19 cellular contexts compared by ENCODE assay signal in genomic region chr16:11340710-11341109, GRCh38. TPM values are rescaled to one million over a fixed set of nuclear protein-coding genes. Genes with fewer than 3 reads are reported as not detected.
DNase-seq lines count a peak whose midpoint lies in the region; ATAC-seq and TF ChIP-seq lines count a peak whose summit lies in the region.
"Had no signal": no experiment of that assay in that cellular context is flagged by ENCODE, and none has a peak within 500 bp of the region (broad histone marks: within the 10 kb centered on the region; RNA-seq: fewer than 3 reads in every experiment).

No MANE protein-coding gene starts in this region.

- no peaks in the 10 kb centered on the region for H3K9me2 ChIP-seq in GM23338 (ENCODE audit: insufficient read depth)

- H3K79me2 ChIP-seq in GM23338 (replicated peaks; ENCODE audit: insufficient read depth): peaks cover 10% of the 10 kb centered on the region

- H3K9me3 ChIP-seq in NT2/D1 (ENCODE audit: insufficient read depth, low read length): peaks cover 9% of the 10 kb centered on the region; the same call in 1 of the 2 replicates
- no peaks in the 10 kb centered on the region for H3K9me3 ChIP-seq in endodermal cell (ENCODE audit: control insufficient read depth, low read length)
- H3K9me3 ChIP-seq: HAP-1 had no signal

- H3K4me1 ChIP-seq in GM23338 (ENCODE audit: insufficient read depth) (peaks cover 17% of the 10 kb centered on the region), NT2/D1 (ENCODE audit: insufficient read depth, insufficient read length) (peaks cover 8% of the 10 kb centered on the region), endodermal cell (ENCODE audit: control insufficient read depth, insufficient read depth, low read length) (peaks cover 3% of the 10 kb centered on the region)
- H3K4me1 ChIP-seq: HAP-1 had no signal

- H3K9ac ChIP-seq in NT2/D1 (ENCODE audit: insufficient read length, low read depth) (peak overlapping the region; percentile 1), endodermal cell (ENCODE audit: extremely low read depth, low read length, poor library complexity, severe bottlenecking) (no peak overlapping the region)

- H3F3A ChIP-seq in GM23338 (replicated peaks; ENCODE audit: low read depth): no peaks in the 10 kb centered on the region

- DNase-seq in GM23338 (ENCODE audit: low spot score): no peak
- DNase-seq in NT2/D1 (ENCODE audit: low read depth, low spot score): no peak
- DNase-seq in endodermal cell: peak; percentile 70
- peak; percentile 41 for DNase-seq in renal cortical epithelial cell (ENCODE audit: low read depth)
- DNase-seq in SK-N-DZ (ENCODE audit: low spot score): no peak
- DNase-seq in activated naive CD8-positive, alpha-beta T cell treated with anti-CD3 and anti-CD28 coated beads for 36 hours: no peak
- no peak for DNase-seq in middle frontal gyrus (ENCODE audit: extremely low spot score, low spot score)
- DNase-seq: C1 segment of cervical spinal cord, DMS79 treated with DMSO at 0.1 percent for 48 hours, KG1, NCI-H187, NCI-H2227 treated with DMSO at 0.1 percent for 48 hours, NCI-H510A treated with DMSO at 0.1 percent for 48 hours, NCI-H774, SHP77 had no signal

- TF ChIP-seq CTCF in GM23338 (conservative IDR thresholded peaks at IDR 0.05; ENCODE audit: low read depth in 2 of 2) (no peak), endodermal cell (conservative IDR thresholded peaks at IDR 0.05) (no peak)

- ATAC-seq in GM23338: no peak; the same call in 2 of the 3 replicates
- ATAC-seq: SK-N-SH treated with all-trans-retinoic acid at 6 μM for 48 hours had no signal

- H3K36me3 Mint-ChIP-seq in GM23338 (ENCODE audit: low read depth): peaks cover 27% of the 10 kb centered on the region
- H3K36me3 Mint-ChIP-seq in endodermal cell (ENCODE audit: low read depth): peaks cover 22% of the 10 kb centered on the region
- H3K36me3 Mint-ChIP-seq in activated naive CD8-positive, alpha-beta T cell treated with anti-CD3 and anti-CD28 coated beads for 36 hours: no peaks in the 10 kb centered on the region

- H3K36me3 ChIP-seq in GM23338 (ENCODE audit: insufficient read depth) (no peaks in the 10 kb centered on the region), NT2/D1 (ENCODE audit: insufficient read depth, insufficient read length, low read length) (peaks cover 3% of the 10 kb centered on the region), endodermal cell (ENCODE audit: control insufficient read depth, insufficient read depth, low read length) (no peaks in the 10 kb centered on the region)
- H3K36me3 ChIP-seq: HAP-1 had no signal

- no peak overlapping the region for H3K4me2 ChIP-seq in GM23338

- H3K9me3 Mint-ChIP-seq in GM23338 (peaks cover 13% of the 10 kb centered on the region), endodermal cell (peaks cover 18% of the 10 kb centered on the region)
- no peaks in the 10 kb centered on the region for H3K9me3 Mint-ChIP-seq in activated naive CD8-positive, alpha-beta T cell treated with anti-CD3 and anti-CD28 coated beads for 36 hours

- peaks cover 16% of the 10 kb centered on the region for H3K4me1 Mint-ChIP-seq in GM23338
- peaks cover 7% of the 10 kb centered on the region for H3K4me1 Mint-ChIP-seq in endodermal cell
- peaks cover 19% of the 10 kb centered on the region for H3K4me1 Mint-ChIP-seq in activated naive CD8-positive, alpha-beta T cell treated with anti-CD3 and anti-CD28 coated beads for 36 hours

- H4K20me1 ChIP-seq in GM23338 (replicated peaks; ENCODE audit: insufficient read depth): no peaks in the 10 kb centered on the region

- H3K27ac ChIP-seq in GM23338 (ENCODE audit: low read depth): peak overlapping the region; percentile 89
- no peak overlapping the region for H3K27ac ChIP-seq in endodermal cell (ENCODE audit: low read depth, low read length)

- peak overlapping the region; percentile 18 for H3K27ac Mint-ChIP-seq in GM23338
- H3K27ac Mint-ChIP-seq in endodermal cell: peak overlapping the region; percentile 44
- H3K27ac Mint-ChIP-seq in activated naive CD8-positive, alpha-beta T cell treated with anti-CD3 and anti-CD28 coated beads for 36 hours: no peak overlapping the region

- H3K27me3 Mint-ChIP-seq in GM23338 (ENCODE audit: insufficient read depth, low read depth, poor library complexity): peaks cover 10% of the 10 kb centered on the region
- peaks cover 2% of the 10 kb centered on the region for H3K27me3 Mint-ChIP-seq in endodermal cell (ENCODE audit: insufficient read depth)
- no peaks in the 10 kb centered on the region for H3K27me3 Mint-ChIP-seq in activated naive CD8-positive, alpha-beta T cell treated with anti-CD3 and anti-CD28 coated beads for 36 hours

- H2AFZ ChIP-seq in GM23338: no peak overlapping the region

- H3K4me3 ChIP-seq in GM23338 (no peak overlapping the region), NT2/D1 (ENCODE audit: insufficient read length, low read depth) (no peak overlapping the region), endodermal cell (ENCODE audit: low read length) (no peak overlapping the region)
- H3K4me3 ChIP-seq: HAP-1 had no signal

- 69 to 74% methylated on average over 2 to 4 of the region's 4 CpGs for WGBS in endodermal cell (ENCODE audit: insufficient coverage in 1 of 2, insufficient read length in 1 of 2), 2 experiments

- H3K27me3 ChIP-seq in GM23338 (ENCODE audit: insufficient read depth) (no peaks in the 10 kb centered on the region), NT2/D1 (ENCODE audit: insufficient read depth, insufficient read length) (no peaks in the 10 kb centered on the region), endodermal cell (ENCODE audit: control insufficient read depth, insufficient read depth, low read length, poor library complexity, severe bottlenecking) (no peaks in the 10 kb centered on the region)

- no peak overlapping the region for H3K4me3 Mint-ChIP-seq in GM23338
- no peak overlapping the region for H3K4me3 Mint-ChIP-seq in endodermal cell
- H3K4me3 Mint-ChIP-seq in activated naive CD8-positive, alpha-beta T cell treated with anti-CD3 and anti-CD28 coated beads for 36 hours: no peak overlapping the region

TF ChIP-seq in GM23338, 12 proteins besides CTCF, POLR2A, EP300 and RAD21 (continues in another document):
- TF ChIP-seq CREB1 (CRISPR knock-in tag; IDR thresholded peaks at IDR 0.05; ENCODE audit: low read depth): no peak
- no peak for TF ChIP-seq POLR2AphosphoS5 (IDR thresholded peaks at IDR 0.05; ENCODE audit: low read depth)
- no peak for TF ChIP-seq ZNF331 (CRISPR knock-in tag; IDR thresholded peaks at IDR 0.05; ENCODE audit: low read depth)
- no peak for TF ChIP-seq STAT1 (IDR thresholded peaks at IDR 0.05; ENCODE audit: unreplicated experiment)
- TF ChIP-seq, protein P1, sequence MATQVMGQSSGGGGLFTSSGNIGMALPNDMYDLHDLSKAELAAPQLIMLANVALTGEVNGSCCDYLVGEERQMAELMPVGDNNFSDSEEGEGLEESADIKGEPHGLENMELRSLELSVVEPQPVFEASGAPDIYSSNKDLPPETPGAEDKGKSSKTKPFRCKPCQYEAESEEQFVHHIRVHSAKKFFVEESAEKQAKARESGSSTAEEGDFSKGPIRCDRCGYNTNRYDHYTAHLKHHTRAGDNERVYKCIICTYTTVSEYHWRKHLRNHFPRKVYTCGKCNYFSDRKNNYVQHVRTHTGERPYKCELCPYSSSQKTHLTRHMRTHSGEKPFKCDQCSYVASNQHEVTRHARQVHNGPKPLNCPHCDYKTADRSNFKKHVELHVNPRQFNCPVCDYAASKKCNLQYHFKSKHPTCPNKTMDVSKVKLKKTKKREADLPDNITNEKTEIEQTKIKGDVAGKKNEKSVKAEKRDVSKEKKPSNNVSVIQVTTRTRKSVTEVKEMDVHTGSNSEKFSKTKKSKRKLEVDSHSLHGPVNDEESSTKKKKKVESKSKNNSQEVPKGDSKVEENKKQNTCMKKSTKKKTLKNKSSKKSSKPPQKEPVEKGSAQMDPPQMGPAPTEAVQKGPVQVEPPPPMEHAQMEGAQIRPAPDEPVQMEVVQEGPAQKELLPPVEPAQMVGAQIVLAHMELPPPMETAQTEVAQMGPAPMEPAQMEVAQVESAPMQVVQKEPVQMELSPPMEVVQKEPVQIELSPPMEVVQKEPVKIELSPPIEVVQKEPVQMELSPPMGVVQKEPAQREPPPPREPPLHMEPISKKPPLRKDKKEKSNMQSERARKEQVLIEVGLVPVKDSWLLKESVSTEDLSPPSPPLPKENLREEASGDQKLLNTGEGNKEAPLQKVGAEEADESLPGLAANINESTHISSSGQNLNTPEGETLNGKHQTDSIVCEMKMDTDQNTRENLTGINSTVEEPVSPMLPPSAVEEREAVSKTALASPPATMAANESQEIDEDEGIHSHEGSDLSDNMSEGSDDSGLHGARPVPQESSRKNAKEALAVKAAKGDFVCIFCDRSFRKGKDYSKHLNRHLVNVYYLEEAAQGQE (IDR thresholded peaks at IDR 0.05; ENCODE audit: unreplicated experiment): no peak

RNA-seq across cellular contexts. Expression of gene RMI2, which starts 4.5 kb away (rescaled TPM):
- total RNA-seq in GM23338 (2014; rRNA removed; shearing (Covaris generic)): 98.2 and 120 TPM in 2 replicates
- 103 and 108 TPM in 2 replicates for polyA plus RNA-seq in GM23338 (2016; fragmentation: Nextera tagmentation; extraction: Ambion mirVana)
- total RNA-seq in endodermal cell: 10 to 100 TPM; 55.2 to 62.3 TPM
- 48.6 TPM for polyA plus RNA-seq in endodermal cell (2013, experiment 1 of 2)
- polyA plus RNA-seq in endodermal cell (2013, experiment 2 of 2): 43.6 TPM
- 6.0 and 7.3 TPM in 2 replicates for total RNA-seq in renal cortical epithelial cell
- 73.7 and 89.4 TPM in 2 replicates for polyA plus RNA-seq in SK-N-DZ (2014; cell fraction: cytosol; rRNA removed)
- 36.9 and 47.1 TPM in 2 replicates for polyA plus RNA-seq in SK-N-DZ (2014; cell fraction: nucleus; rRNA removed)
- 10 to 100 TPM; 50.1 to 56.1 TPM for total RNA-seq in activated naive CD8-positive, alpha-beta T cell treated with anti-CD3 and anti-CD28 coated beads for 36 hours

RNA-seq across cellular contexts. Expression of gene PRM1, which starts 59.6 kb away (rescaled TPM):
- total RNA-seq in GM23338 (2014; rRNA removed; shearing (Covaris generic)): not detected in 2 replicates
- polyA plus RNA-seq in GM23338 (2016; fragmentation: Nextera tagmentation; extraction: Ambion mirVana): 1.2 and 2.1 TPM in 2 replicates
- total RNA-seq in endodermal cell (not detected), renal cortical epithelial cell (not detected in 2 replicates)
- not detected for polyA plus RNA-seq in endodermal cell (2013, experiment 1 of 2)
- not detected for polyA plus RNA-seq in endodermal cell (2013, experiment 2 of 2)
- polyA plus RNA-seq in SK-N-DZ (2014; cell fraction: cytosol; rRNA removed): not detected in 2 replicates
- polyA plus RNA-seq in SK-N-DZ (2014; cell fraction: nucleus; rRNA removed): not detected in 2 replicates
- total RNA-seq in activated naive CD8-positive, alpha-beta T cell treated with anti-CD3 and anti-CD28 coated beads for 36 hours: not detected
- total RNA-seq: G401, RPMI7951 had no signal

Comparison
In these comparisons a context has a peak if more than half of its experiments do, and no peak if none do; other contexts are left out.
1. DNase-seq: peak in endodermal cell (single experiment) and renal cortical epithelial cell (single experiment); none in GM23338 (single experiment), NT2/D1 (single experiment), SK-N-DZ (single experiment), activated naive CD8-positive, alpha-beta T cell treated with anti-CD3 and anti-CD28 coated beads for 36 hours (single experiment) and middle frontal gyrus (single experiment).